Comparison of ENCODE assay signal across 24 cellular contexts in the genomic region with DNA sequence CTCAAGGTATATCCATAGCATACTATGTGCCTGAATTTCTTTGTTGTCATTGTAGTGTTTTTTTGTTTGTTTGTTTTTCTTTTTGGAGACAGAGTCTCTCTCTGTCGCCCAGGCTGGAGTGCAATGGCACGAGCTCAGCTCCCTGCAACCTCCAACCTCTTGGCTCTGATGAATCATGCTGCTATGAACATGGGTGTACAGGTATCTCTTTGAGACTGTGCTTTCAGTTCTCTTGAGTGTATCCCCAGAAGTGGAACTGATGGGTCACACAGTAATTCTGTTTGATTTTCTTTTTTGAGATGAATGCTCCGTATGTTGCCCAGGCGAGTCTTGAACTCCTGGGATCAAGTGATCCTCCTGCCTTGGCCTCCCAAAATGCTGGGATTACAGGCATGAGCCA.
"Had no signal": no experiment of that assay in that cellular context is flagged by ENCODE, and none has a peak within 500 bp of the region (broad histone marks: within the 10 kb centered on the region; RNA-seq: fewer than 3 reads in every experiment).

No MANE protein-coding gene starts in this region.

- H3K36me3 ChIP-seq: ovary had no signal

- H3K27ac ChIP-seq: left lung, lower lobe of right lung, ovary, right atrium auricular region, stomach, testis, thyroid gland, transverse colon, upper lobe of left lung, vagina had no signal

- H3K4me3 ChIP-seq: left lung, lower lobe of right lung, ovary, right atrium auricular region, right lobe of liver, smooth muscle cell, stomach, testis, thyroid gland, transverse colon, upper lobe of left lung, vagina had no signal

- H3K4me1 Mint-ChIP-seq: mesothelial cell of epicardium, natural killer cell, nephron progenitor cell had no signal

- H3K27ac Mint-ChIP-seq: mesothelial cell of epicardium; natural killer cell; nephron progenitor cell; progenitor cell of endocrine pancreas; stimulated activated naive B cell treated with anti-CD40 and anti-IgM and Interleukin-4, amounts not matched to agents 10 μg/mL and 1 μg/mL and 100 μg/mL, for 72 hours had no signal

- H3K9me3 ChIP-seq: left lung, lower lobe of right lung, ovary, right atrium auricular region, right lobe of liver, stomach, testis, thyroid gland, transverse colon, upper lobe of left lung, vagina had no signal

- H3K4me1 ChIP-seq: left lung, lower lobe of right lung, right atrium auricular region, stomach, testis, thyroid gland, transverse colon, upper lobe of left lung, vagina had no signal

- H3K27me3 ChIP-seq: left lung, ovary, right atrium auricular region, right lobe of liver, stomach, testis, thyroid gland, transverse colon, upper lobe of left lung, vagina had no signal

- H3K27me3 Mint-ChIP-seq: naive B cell; progenitor cell of endocrine pancreas; stimulated activated naive B cell treated with anti-CD40 and anti-IgM and Interleukin-4, amounts not matched to agents 10 μg/mL and 1 μg/mL and 100 μg/mL, for 72 hours had no signal

- ATAC-seq: left colon; left lung; lower lobe of right lung; natural killer cell; right lobe of liver; stimulated activated naive B cell treated with anti-CD40 and anti-IgM and Interleukin-4, amounts not matched to agents 10 μg/mL and 1 μg/mL and 100 μg/mL, for 72 hours; stimulated activated naive CD8-positive, alpha-beta T cell treated with anti-CD3 and anti-CD28 coated beads, Interleukin-15, Interleukin-2, amounts not matched to agents 100 U/mL and 50 U/mL, for 24 hours had no signal

- H3K9me3 Mint-ChIP-seq: mesothelial cell of epicardium; naive B cell; natural killer cell; nephron progenitor cell; stimulated activated naive B cell treated with anti-CD40 and anti-IgM and Interleukin-4, amounts not matched to agents 10 μg/mL and 1 μg/mL and 100 μg/mL, for 72 hours had no signal

- H3K36me3 Mint-ChIP-seq: natural killer cell had no signal

- H3K4me3 Mint-ChIP-seq: mesothelial cell of epicardium; naive B cell; natural killer cell; nephron progenitor cell; stimulated activated naive B cell treated with anti-CD40 and anti-IgM and Interleukin-4, amounts not matched to agents 10 μg/mL and 1 μg/mL and 100 μg/mL, for 72 hours had no signal

- DNase-seq: kidney; left colon; left lung; lower lobe of right lung; mesendoderm; naive B cell; natural killer cell; nephron progenitor cell; ovary; right lobe of liver; stimulated activated CD4-positive, alpha-beta T cell treated with anti-CD3 and anti-CD28 coated beads, Interleukin-1b, Interleukin-23, amount 100 ng/mL, for 48 hours; stimulated activated CD4-positive, alpha-beta T cell treated with anti-CD3 and anti-CD28 coated beads, Interleukin-2, amount 100 ng/mL, for 48 hours; stimulated activated naive B cell treated with anti-CD40 and anti-IgM and Interleukin-4, amounts not matched to agents 10 μg/mL and 1 μg/mL and 100 μg/mL, for 72 hours; stimulated activated naive CD8-positive, alpha-beta T cell treated with anti-CD3 and anti-CD28 coated beads, Interleukin-15, Interleukin-2, amounts not matched to agents 100 U/mL and 50 U/mL, for 24 hours; stomach; testis; thyroid gland; transverse colon; upper lobe of left lung had no signal
